10 cellular contexts compared by ENCODE assay signal in genomic region chr6:117616971-117617765, GRCh38. TPM values are rescaled to one million over a fixed set of nuclear protein-coding genes. Genes with fewer than 3 reads are reported as not detected.
A peak's percentile ranks its signal among the peaks of the same experiment; 100 is the strongest.
DNase-seq lines count a peak whose midpoint lies in the region; ATAC-seq, FAIRE-seq and TF ChIP-seq lines count a peak whose summit lies in the region.
"Had no signal": no experiment of that assay in that cellular context is flagged by ENCODE, and none has a peak within 500 bp of the region (broad histone marks: within the 10 kb centered on the region; RNA-seq: fewer than 3 reads in every experiment).

No MANE protein-coding gene starts in this region.

- TF ChIP-seq POLR2A in H54 (IDR thresholded peaks at IDR 0.05; ENCODE audit: low read depth, low read length): no peak

- POLR2A ChIA-PET in naive thymus-derived CD4-positive, alpha-beta T cell (lab: Charles Lee): no interaction called here

- H3K9me3 ChIP-seq in naive thymus-derived CD4-positive, alpha-beta T cell (ENCODE audit: control insufficient read depth in 2 of 3, low read length in 3 of 3): no peaks in the 10 kb centered on the region
- H3K9me3 ChIP-seq: neutrophil had no signal

- CTCF ChIA-PET in naive thymus-derived CD4-positive, alpha-beta T cell (lab: Charles Lee): no interaction called here

- H3K27ac Mint-ChIP-seq in activated naive CD8-positive, alpha-beta T cell treated with anti-CD3 and anti-CD28 coated beads for 36 hours: peak overlapping the region; percentile 69
- no peak overlapping the region for H3K27ac Mint-ChIP-seq in naive thymus-derived CD4-positive, alpha-beta T cell
- H3K27ac Mint-ChIP-seq: dendritic cell treated with granulocyte-macrophage colony-stimulating factor and Interleukin-4, amounts not matched to agents 40 ng/mL and 50 ng/mL, for 4 days had no signal

- H3K36me3 ChIP-seq in naive thymus-derived CD4-positive, alpha-beta T cell (ENCODE audit: control insufficient read depth in 2 of 3, insufficient read depth in 3 of 3, low read length in 3 of 3): no peaks in the 10 kb centered on the region
- H3K36me3 ChIP-seq: neutrophil had no signal

- H3K27me3 Mint-ChIP-seq in activated naive CD8-positive, alpha-beta T cell treated with anti-CD3 and anti-CD28 coated beads for 36 hours: peaks cover 8% of the 10 kb centered on the region
- peaks cover 0 to 6% (median 4%) of the 10 kb centered on the region in 5 donors for H3K27me3 Mint-ChIP-seq in naive thymus-derived CD4-positive, alpha-beta T cell
- H3K27me3 Mint-ChIP-seq: dendritic cell treated with granulocyte-macrophage colony-stimulating factor and Interleukin-4, amounts not matched to agents 40 ng/mL and 50 ng/mL, for 4 days had no signal

- peak; percentile 20 to 30 for ATAC-seq in activated CD4-positive, CD25-positive, alpha-beta regulatory T cell treated with anti-CD3 and anti-CD28 coated beads, Interleukin-2, amount 50 U/mL, for 24 hours
- ATAC-seq in GM21825 (IDR thresholded peaks at IDR 0.05; ENCODE audit: unreplicated experiment): peak; percentile 48
- peak; percentile 44 for ATAC-seq in naive thymus-derived CD4-positive, alpha-beta T cell

- peaks cover 0 to 15% of the 10 kb centered on the region in 2 donors for H3K4me1 ChIP-seq in naive thymus-derived CD4-positive, alpha-beta T cell (ENCODE audit: control insufficient read depth in 2 of 2, insufficient read depth in 2 of 2, low read length in 2 of 2)

- no peak for FAIRE-seq in H54 (lab: Jason Lieb, UNC)

- peaks cover 23% of the 10 kb centered on the region for H3K4me1 Mint-ChIP-seq in activated naive CD8-positive, alpha-beta T cell treated with anti-CD3 and anti-CD28 coated beads for 36 hours
- H3K4me1 Mint-ChIP-seq in naive thymus-derived CD4-positive, alpha-beta T cell: peaks cover 11 to 36% (median 15%) of the 10 kb centered on the region in 7 donors

- peaks cover 13% of the 10 kb centered on the region for H3K9me3 Mint-ChIP-seq in activated naive CD8-positive, alpha-beta T cell treated with anti-CD3 and anti-CD28 coated beads for 36 hours
- H3K9me3 Mint-ChIP-seq in naive thymus-derived CD4-positive, alpha-beta T cell: peaks cover 0 to 3% (median 0%) of the 10 kb centered on the region in 11 donors

- intact Hi-C loops in naive thymus-derived CD4-positive, alpha-beta T cell (cut with micrococcal nuclease): no loop called here

- no peak overlapping the region for H3K27ac ChIP-seq in naive thymus-derived CD4-positive, alpha-beta T cell (ENCODE audit: low read depth, low read length)
- H3K27ac ChIP-seq: neutrophil had no signal

- no peak for DNase-seq in activated CD4-positive, CD25-positive, alpha-beta regulatory T cell treated with anti-CD3 and anti-CD28 coated beads, Interleukin-2, amount 50 U/mL, for 72 hours
- no peak for DNase-seq in activated naive CD8-positive, alpha-beta T cell treated with anti-CD3 and anti-CD28 coated beads for 36 hours
- DNase-seq in naive thymus-derived CD4-positive, alpha-beta T cell: peak in 1 of 9 donors; percentile 38
- DNase-seq in H54 (ENCODE audit: insufficient read length, low spot score) (no peak), COR-L47 (lab: John Stamatoyannopoulos, UW) (no peak), NCI-H1092 treated with DMSO at 0.1 percent for 48 hours (lab: John Stamatoyannopoulos, UW) (no peak)

- H3K27me3 ChIP-seq in naive thymus-derived CD4-positive, alpha-beta T cell (ENCODE audit: control insufficient read depth in 2 of 2, insufficient read depth in 2 of 2, low read length in 2 of 2): no peaks in the 10 kb centered on the region

- peaks cover 13% of the 10 kb centered on the region for H3K36me3 Mint-ChIP-seq in activated naive CD8-positive, alpha-beta T cell treated with anti-CD3 and anti-CD28 coated beads for 36 hours
- no peaks in the 10 kb centered on the region for H3K36me3 Mint-ChIP-seq in naive thymus-derived CD4-positive, alpha-beta T cell

- H3K4me3 ChIP-seq in naive thymus-derived CD4-positive, alpha-beta T cell (ENCODE audit: low read length): no peak overlapping the region

- no peak overlapping the region for H3K4me3 Mint-ChIP-seq in activated naive CD8-positive, alpha-beta T cell treated with anti-CD3 and anti-CD28 coated beads for 36 hours
- H3K4me3 Mint-ChIP-seq in naive thymus-derived CD4-positive, alpha-beta T cell: no peak overlapping the region
- H3K4me3 Mint-ChIP-seq: dendritic cell treated with granulocyte-macrophage colony-stimulating factor and Interleukin-4, amounts not matched to agents 40 ng/mL and 50 ng/mL, for 4 days had no signal

RNA-seq across cellular contexts. Expression of gene GOPC, which starts 14.9 kb away (rescaled TPM):
- 10 to 100 TPM; 16.1 TPM for total RNA-seq in activated naive CD8-positive, alpha-beta T cell treated with anti-CD3 and anti-CD28 coated beads for 36 hours
- total RNA-seq in naive thymus-derived CD4-positive, alpha-beta T cell: 10 to 100 TPM; 16.2 to 39.4 (median 26.5) TPM
- polyA plus RNA-seq in naive thymus-derived CD4-positive, alpha-beta T cell: 10 to 100 TPM; 14.3 to 17.3 TPM

RNA-seq across cellular contexts. Expression of gene NUS1, which starts 58.1 kb away (rescaled TPM):
- 10 to 100 TPM; 63.7 to 64.1 TPM for total RNA-seq in activated naive CD8-positive, alpha-beta T cell treated with anti-CD3 and anti-CD28 coated beads for 36 hours
- 10 to 100 TPM; 19.6 to 37.6 (median 33.2) TPM for total RNA-seq in naive thymus-derived CD4-positive, alpha-beta T cell
- polyA plus RNA-seq in naive thymus-derived CD4-positive, alpha-beta T cell: 10 to 100 TPM; 10.9 to 13.3 TPM
